Comparison of ENCODE assay signal across 8 cellular contexts in the genomic region with DNA sequence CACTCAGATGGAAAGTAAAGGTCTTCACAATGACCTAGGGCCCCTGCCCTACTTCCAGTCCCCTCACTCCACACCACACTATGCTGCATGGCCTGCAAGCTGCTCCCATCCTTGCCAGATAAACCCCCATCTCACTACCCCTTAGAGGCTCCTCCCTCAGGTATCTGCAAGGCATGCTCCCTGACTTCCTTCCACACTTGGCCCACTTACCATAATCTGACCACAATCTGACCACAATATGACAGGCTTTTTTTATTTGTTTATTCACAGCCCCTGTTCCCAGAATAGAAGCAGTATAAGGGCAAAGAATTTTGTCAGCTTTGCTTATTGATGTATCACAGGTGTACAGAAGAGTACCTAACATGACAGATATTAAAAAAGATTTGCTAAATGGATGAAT.
DNase-seq lines count a peak whose midpoint lies in the region; ATAC-seq and TF ChIP-seq lines count a peak whose summit lies in the region.

No MANE protein-coding gene starts in this region.

- TF ChIP-seq POLR2A in GM18505 (IDR thresholded peaks at IDR 0.05; ENCODE audit: borderline replicate concordance, extremely low read depth, insufficient read depth, insufficient read length): no peak

- DNase-seq in ELR (ENCODE audit: low read depth): peak; percentile 59
- DNase-seq in T-helper 2 cell: peak in 3 of 5 experiments; percentile 3 to 88 (median 78)
- DNase-seq in fibroblast of the aortic adventitia (ENCODE audit: low read depth): peak; percentile 81
- DNase-seq in NCI-H128 (lab: John Stamatoyannopoulos, UW; ENCODE audit: unreplicated experiment): no peak
- no peak for DNase-seq in NCI-H446 treated with DMSO at 0.1 percent for 48 hours (lab: John Stamatoyannopoulos, UW)

- H3K4me3 ChIP-seq in fibroblast of the aortic adventitia (ENCODE audit: low read depth, low read length): peak overlapping the region; percentile 2

- no peak for TF ChIP-seq CTCF in fibroblast of the aortic adventitia (IDR thresholded peaks at IDR 0.05; ENCODE audit: insufficient read depth, low read length)

- ATAC-seq in HG03066 (IDR thresholded peaks at IDR 0.05; ENCODE audit: low read depth, unreplicated experiment): peak; percentile 3
- no peak for ATAC-seq in HG03521 (IDR thresholded peaks at IDR 0.05; ENCODE audit: unreplicated experiment)
- no peak for ATAC-seq in GM18505 (IDR thresholded peaks at IDR 0.05; ENCODE audit: unreplicated experiment)

Comparison
In these comparisons a context has a peak if more than half of its experiments do, and no peak if none do; other contexts are left out.
1. DNase-seq: peak in ELR (single experiment), T-helper 2 cell (3 of 5) and fibroblast of the aortic adventitia (single experiment); none in NCI-H128 (single experiment) and NCI-H446 treated with DMSO at 0.1 percent for 48 hours (single experiment).